In genomic region chr15:53447742-53448141, GRCh38 we compare ENCODE assay signal across 20 cellular contexts.
"Had no signal": no experiment of that assay in that cellular context is flagged by ENCODE, and none has a peak within 500 bp of the region (broad histone marks: within the 10 kb centered on the region; RNA-seq: fewer than 3 reads in every experiment).

No MANE protein-coding gene starts in this region.

- H3K4me3 Mint-ChIP-seq: activated CD4-positive, alpha-beta T cell treated with anti-CD3 and anti-CD28 coated beads, Interleukin-2, amount 10 ng/mL, durations not matched to agents 24 days and 14 days; activated CD8-positive, alpha-beta memory T cell treated with anti-CD3 and anti-CD28 coated beads, Interleukin-2, amount 10 ng/mL, durations not matched to agents 7 days and 5 days; activated naive CD4-positive, alpha-beta T cell treated with anti-CD3 and anti-CD28 coated beads, Interleukin-2, amount 50 U/mL, for 24 hours; activated T-cell treated with anti-CD3 and anti-CD28 coated beads, Interleukin-2, amount 50 U/mL, for 24 hours; activated T-helper 1 cell treated with anti-CD3 and anti-CD28 coated beads, Interleukin-12 subunit alpha, Interleukin-12 subunit beta, Interleukin-2, Interleukin-4 antibody, amounts not matched to agents 30 ng/mL and 10 ng/mL and 1 ng/mL, durations not matched to agents 14 hours and 24 hours and 36 hours; IgD-negative memory B cell; T-helper 1 cell treated with Interleukin-12 subunit alpha and Interleukin-12 subunit beta and Interleukin-4 antibody, amounts not matched to agents 30 μg/mL and 1 μg/mL, for 36 hours had no signal

- H3K27me3 ChIP-seq: Peyer's patch had no signal

- H3K27ac ChIP-seq: Peyer's patch had no signal

- H3K27ac Mint-ChIP-seq: activated CD4-positive, alpha-beta T cell treated with anti-CD3 and anti-CD28 coated beads, Interleukin-2, amount 10 ng/mL, durations not matched to agents 24 days and 14 days; activated CD8-positive, alpha-beta memory T cell treated with anti-CD3 and anti-CD28 coated beads, Interleukin-2, amount 10 ng/mL, durations not matched to agents 7 days and 5 days; activated naive CD4-positive, alpha-beta T cell treated with anti-CD3 and anti-CD28 coated beads, Interleukin-2, amount 50 U/mL, for 24 hours; activated T-cell treated with anti-CD3 and anti-CD28 coated beads, Interleukin-2, amount 50 U/mL, for 24 hours; activated T-helper 1 cell treated with anti-CD3 and anti-CD28 coated beads, Interleukin-12 subunit alpha, Interleukin-12 subunit beta, Interleukin-2, Interleukin-4 antibody, amounts not matched to agents 30 ng/mL and 10 ng/mL and 1 ng/mL, durations not matched to agents 14 hours and 24 hours and 36 hours; IgD-negative memory B cell; T-helper 1 cell treated with Interleukin-12 subunit alpha and Interleukin-12 subunit beta and Interleukin-4 antibody, amounts not matched to agents 30 μg/mL and 1 μg/mL, for 36 hours had no signal

- H3K4me1 Mint-ChIP-seq: activated CD4-positive, alpha-beta T cell treated with anti-CD3 and anti-CD28 coated beads, Interleukin-2, amount 10 ng/mL, durations not matched to agents 24 days and 14 days; activated CD8-positive, alpha-beta memory T cell treated with anti-CD3 and anti-CD28 coated beads, Interleukin-2, amount 10 ng/mL, durations not matched to agents 7 days and 5 days; activated naive CD4-positive, alpha-beta T cell treated with anti-CD3 and anti-CD28 coated beads, Interleukin-2, amount 50 U/mL, for 24 hours; IgD-negative memory B cell had no signal

- H3K27me3 Mint-ChIP-seq: activated CD4-positive, alpha-beta T cell treated with anti-CD3 and anti-CD28 coated beads, Interleukin-2, amount 10 ng/mL, durations not matched to agents 24 days and 14 days; activated CD8-positive, alpha-beta memory T cell treated with anti-CD3 and anti-CD28 coated beads, Interleukin-2, amount 10 ng/mL, durations not matched to agents 7 days and 5 days; activated naive CD4-positive, alpha-beta T cell treated with anti-CD3 and anti-CD28 coated beads, Interleukin-2, amount 50 U/mL, for 24 hours; activated T-cell treated with anti-CD3 and anti-CD28 coated beads, Interleukin-2, amount 50 U/mL, for 24 hours; IgD-negative memory B cell had no signal

- H3K9me3 ChIP-seq: Peyer's patch had no signal

- H3K4me1 ChIP-seq: Peyer's patch had no signal

- H3K9me3 Mint-ChIP-seq: activated CD4-positive, alpha-beta T cell treated with anti-CD3 and anti-CD28 coated beads, Interleukin-2, amount 10 ng/mL, durations not matched to agents 24 days and 14 days; activated naive CD4-positive, alpha-beta T cell treated with anti-CD3 and anti-CD28 coated beads, Interleukin-2, amount 50 U/mL, for 24 hours; activated T-cell treated with anti-CD3 and anti-CD28 coated beads, Interleukin-2, amount 50 U/mL, for 24 hours; activated T-helper 1 cell treated with anti-CD3 and anti-CD28 coated beads, Interleukin-12 subunit alpha, Interleukin-12 subunit beta, Interleukin-2, Interleukin-4 antibody, amounts not matched to agents 30 ng/mL and 10 ng/mL and 1 ng/mL, durations not matched to agents 14 hours and 24 hours and 36 hours; IgD-negative memory B cell; T-helper 1 cell treated with Interleukin-12 subunit alpha and Interleukin-12 subunit beta and Interleukin-4 antibody, amounts not matched to agents 30 μg/mL and 1 μg/mL, for 36 hours had no signal

- DNase-seq: activated CD4-positive, alpha-beta T cell treated with anti-CD3 and anti-CD28 coated beads for 1 hour; activated CD4-positive, alpha-beta T cell treated with anti-CD3 and anti-CD28 coated beads, Interleukin-2, amount 10 ng/mL, durations not matched to agents 24 days and 14 days; activated CD4-positive, alpha-beta T cell treated with anti-CD3 and anti-CD28 coated beads, Interleukin-2, amount 50 U/mL, for 48 hours; activated CD8-positive, alpha-beta memory T cell treated with anti-CD3 and anti-CD28 coated beads, Interleukin-2, amount 10 ng/mL, durations not matched to agents 7 days and 5 days; activated effector memory CD4-positive, alpha-beta T cell treated with Interleukin-2 at 50 U/mL for 16 hours; activated naive CD4-positive, alpha-beta T cell; activated T-cell treated with anti-CD3 and anti-CD28 coated beads, Interleukin-2, amount 50 U/mL, for 24 hours; aorta; KG1; NCI-H1048; NCI-H1930; NCI-H446; NCI-H524; Peyer's patch; SHP77 treated with DMSO at 0.1 percent for 48 hours had no signal

- FAIRE-seq: bronchial epithelial cell had no signal

- ATAC-seq: activated CD8-positive, alpha-beta memory T cell treated with anti-CD3 and anti-CD28 coated beads, Interleukin-2, amount 10 ng/mL, durations not matched to agents 7 days and 5 days had no signal

- H3K36me3 ChIP-seq: Peyer's patch had no signal

- H3K36me3 Mint-ChIP-seq: activated CD8-positive, alpha-beta memory T cell treated with anti-CD3 and anti-CD28 coated beads, Interleukin-2, amount 10 ng/mL, durations not matched to agents 7 days and 5 days; activated naive CD4-positive, alpha-beta T cell treated with anti-CD3 and anti-CD28 coated beads, Interleukin-2, amount 50 U/mL, for 24 hours; IgD-negative memory B cell had no signal

- H3K4me3 ChIP-seq: Peyer's patch had no signal
